1 cellular context compared by ENCODE assay signal in the genomic region with DNA sequence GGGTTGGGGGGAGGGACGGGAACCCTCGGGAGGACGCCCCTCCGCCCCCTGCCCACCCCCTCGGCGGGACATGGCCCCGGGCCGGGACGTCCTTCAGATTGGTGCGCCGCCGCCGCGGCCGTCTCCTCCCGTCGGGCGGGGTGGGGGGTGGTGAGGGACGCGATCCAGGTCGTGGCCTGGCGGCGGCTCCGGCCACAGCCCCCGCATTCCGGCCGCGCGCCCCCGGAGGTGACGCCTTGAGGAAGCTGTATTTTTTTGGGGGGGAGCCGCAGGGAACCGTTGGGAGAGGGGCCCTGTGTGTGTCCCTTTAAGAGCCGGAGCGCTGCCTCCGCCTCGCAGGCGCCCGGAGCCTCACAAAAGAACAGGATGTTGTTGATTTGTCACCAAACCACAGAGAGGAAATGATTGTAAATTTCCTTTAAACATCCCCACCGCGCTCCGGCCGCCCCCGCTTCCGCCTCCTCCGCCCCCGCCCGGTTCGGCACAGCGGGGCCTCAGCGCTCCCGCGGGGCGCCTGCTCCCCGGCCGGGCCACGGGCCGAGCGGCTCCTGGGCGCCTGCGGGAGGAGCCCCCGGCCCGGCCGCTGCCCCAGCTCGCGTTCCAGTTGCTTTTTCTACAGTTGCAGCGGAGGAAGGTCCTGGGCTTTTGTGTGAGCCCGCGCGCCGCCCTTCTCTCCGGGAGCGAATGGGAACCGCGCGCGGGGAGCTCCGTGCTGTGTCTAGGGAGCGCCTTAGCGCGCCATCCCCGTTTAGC.
TF ChIP-seq lines count a peak whose summit lies in the region.

No MANE protein-coding gene starts in this region.

TF ChIP-seq in K562, 482 proteins besides CTCF, POLR2A, EP300 and RAD21 (continued from another document and continues in another):
- TF ChIP-seq ZBTB40 (IDR thresholded peaks at IDR 0.05) (peak; percentile 52), ZBTB40 (CRISPR knock-in tag; IDR thresholded peaks at IDR 0.05) (no peak), TBL1XR1 (IDR thresholded peaks at IDR 0.05; ENCODE audit: low read length in 2 of 2) (peak in 1 of 2 experiments; percentile 51; a peak in 1 of 4 replicates), LCOR (CRISPR knock-in tag; IDR thresholded peaks at IDR 0.05) (no peak), RBBP5 (IDR thresholded peaks at IDR 0.05; ENCODE audit: borderline replicate concordance, insufficient read depth, low read length, poor library complexity, severe bottlenecking) (peak; percentile 65), ZNF124 (CRISPR knock-in tag; IDR thresholded peaks at IDR 0.05) (no peak), ZFP1 (CRISPR knock-in tag; IDR thresholded peaks at IDR 0.05) (no peak), ZSCAN32 (CRISPR knock-in tag; IDR thresholded peaks at IDR 0.05) (no peak), WHSC1 (IDR thresholded peaks at IDR 0.05; ENCODE audit: low read length) (no peak), NCOA6 (IDR thresholded peaks at IDR 0.05) (peak; percentile 61; the same call in 1 of the 2 replicates), POLR2AphosphoS5 (IDR thresholded peaks at IDR 0.05; ENCODE audit: control insufficient read depth, insufficient read depth, low read depth, low read length) (peak; percentile 84), FOXJ2 (tag; IDR thresholded peaks at IDR 0.05) (no peak), CREM (IDR thresholded peaks at IDR 0.05; ENCODE audit: low read depth) (peak; percentile 83), SPI1 (IDR thresholded peaks at IDR 0.05; ENCODE audit: borderline replicate concordance, low read depth, low read length) (peak; percentile 78), CCNT2 (IDR thresholded peaks at IDR 0.05; ENCODE audit: borderline replicate concordance, extremely low read depth, insufficient read length, low read depth, low read length) (peak; percentile 99), TEAD2 (tag; IDR thresholded peaks at IDR 0.05) (no peak), L3MBTL2 (IDR thresholded peaks at IDR 0.05) (peak; percentile 47), NR2C2 (CRISPR knock-in tag; IDR thresholded peaks at IDR 0.05) (no peak), NR2C2 (tag; IDR thresholded peaks at IDR 0.05) (peak; percentile 68), ZC3H11A (IDR thresholded peaks at IDR 0.05; ENCODE audit: low read depth, low read length) (no peak; the same call in 1 of the 2 replicates), RNF2 (IDR thresholded peaks at IDR 0.05) (peak; percentile 94), CBFA2T3 (IDR thresholded peaks at IDR 0.05) (peak; percentile 41), TCF3 (CRISPR knock-in tag; IDR thresholded peaks at IDR 0.05) (peak; percentile 32; the same call in 1 of the 2 replicates), RB1 (IDR thresholded peaks at IDR 0.05; ENCODE audit: low read depth) (peak; percentile 52), ID3 (CRISPR knock-in tag; IDR thresholded peaks at IDR 0.05) (no peak), ID3 (tag; IDR thresholded peaks at IDR 0.05) (peak; percentile 70), BCL6 (CRISPR knock-in tag; IDR thresholded peaks at IDR 0.05) (no peak), PRDM10 (IDR thresholded peaks at IDR 0.05; ENCODE audit: partially characterized antibody) (peak; percentile 61), BCOR (IDR thresholded peaks at IDR 0.05) (no peak), OTX1 (CRISPR knock-in tag; IDR thresholded peaks at IDR 0.05) (no peak), NR2F6 (CRISPR knock-in tag; IDR thresholded peaks at IDR 0.05) (no peak), CBX3 (IDR thresholded peaks at IDR 0.05; ENCODE audit: borderline replicate concordance in 1 of 2, low read length in 2 of 2) (no peak), ATF1 (CRISPR knock-in tag; IDR thresholded peaks at IDR 0.05) (no peak), ATF1 (tag; IDR thresholded peaks at IDR 0.05) (peak; percentile 78), PPARD (CRISPR knock-in tag; IDR thresholded peaks at IDR 0.05) (no peak)
- TF ChIP-seq, protein P1, sequence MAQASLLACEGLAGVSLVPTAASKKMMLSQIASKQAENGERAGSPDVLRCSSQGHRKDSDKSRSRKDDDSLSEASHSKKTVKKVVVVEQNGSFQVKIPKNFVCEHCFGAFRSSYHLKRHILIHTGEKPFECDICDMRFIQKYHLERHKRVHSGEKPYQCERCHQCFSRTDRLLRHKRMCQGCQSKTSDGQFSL (CRISPR knock-in tag; IDR thresholded peaks at IDR 0.05): peak; percentile 85
- TF ChIP-seq, protein P1 (tag; IDR thresholded peaks at IDR 0.05): peak in 1 of 2 experiments; percentile 85; a peak in 1 of 4 replicates
- TF ChIP-seq, protein P2, sequence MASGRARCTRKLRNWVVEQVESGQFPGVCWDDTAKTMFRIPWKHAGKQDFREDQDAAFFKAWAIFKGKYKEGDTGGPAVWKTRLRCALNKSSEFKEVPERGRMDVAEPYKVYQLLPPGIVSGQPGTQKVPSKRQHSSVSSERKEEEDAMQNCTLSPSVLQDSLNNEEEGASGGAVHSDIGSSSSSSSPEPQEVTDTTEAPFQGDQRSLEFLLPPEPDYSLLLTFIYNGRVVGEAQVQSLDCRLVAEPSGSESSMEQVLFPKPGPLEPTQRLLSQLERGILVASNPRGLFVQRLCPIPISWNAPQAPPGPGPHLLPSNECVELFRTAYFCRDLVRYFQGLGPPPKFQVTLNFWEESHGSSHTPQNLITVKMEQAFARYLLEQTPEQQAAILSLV (tag; IDR thresholded peaks at IDR 0.05): no peak
- TF ChIP-seq, protein P3, sequence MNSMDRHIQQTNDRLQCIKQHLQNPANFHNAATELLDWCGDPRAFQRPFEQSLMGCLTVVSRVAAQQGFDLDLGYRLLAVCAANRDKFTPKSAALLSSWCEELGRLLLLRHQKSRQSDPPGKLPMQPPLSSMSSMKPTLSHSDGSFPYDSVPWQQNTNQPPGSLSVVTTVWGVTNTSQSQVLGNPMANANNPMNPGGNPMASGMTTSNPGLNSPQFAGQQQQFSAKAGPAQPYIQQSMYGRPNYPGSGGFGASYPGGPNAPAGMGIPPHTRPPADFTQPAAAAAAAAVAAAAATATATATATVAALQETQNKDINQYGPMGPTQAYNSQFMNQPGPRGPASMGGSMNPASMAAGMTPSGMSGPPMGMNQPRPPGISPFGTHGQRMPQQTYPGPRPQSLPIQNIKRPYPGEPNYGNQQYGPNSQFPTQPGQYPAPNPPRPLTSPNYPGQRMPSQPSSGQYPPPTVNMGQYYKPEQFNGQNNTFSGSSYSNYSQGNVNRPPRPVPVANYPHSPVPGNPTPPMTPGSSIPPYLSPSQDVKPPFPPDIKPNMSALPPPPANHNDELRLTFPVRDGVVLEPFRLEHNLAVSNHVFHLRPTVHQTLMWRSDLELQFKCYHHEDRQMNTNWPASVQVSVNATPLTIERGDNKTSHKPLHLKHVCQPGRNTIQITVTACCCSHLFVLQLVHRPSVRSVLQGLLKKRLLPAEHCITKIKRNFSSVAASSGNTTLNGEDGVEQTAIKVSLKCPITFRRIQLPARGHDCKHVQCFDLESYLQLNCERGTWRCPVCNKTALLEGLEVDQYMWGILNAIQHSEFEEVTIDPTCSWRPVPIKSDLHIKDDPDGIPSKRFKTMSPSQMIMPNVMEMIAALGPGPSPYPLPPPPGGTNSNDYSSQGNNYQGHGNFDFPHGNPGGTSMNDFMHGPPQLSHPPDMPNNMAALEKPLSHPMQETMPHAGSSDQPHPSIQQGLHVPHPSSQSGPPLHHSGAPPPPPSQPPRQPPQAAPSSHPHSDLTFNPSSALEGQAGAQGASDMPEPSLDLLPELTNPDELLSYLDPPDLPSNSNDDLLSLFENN (IDR thresholded peaks at IDR 0.05; ENCODE audit: low read depth in 2 of 2, low read length in 2 of 2): peak in 1 of 2 experiments; percentile 79; a peak in 2 of 4 replicates
- TF ChIP-seq, protein P4, sequence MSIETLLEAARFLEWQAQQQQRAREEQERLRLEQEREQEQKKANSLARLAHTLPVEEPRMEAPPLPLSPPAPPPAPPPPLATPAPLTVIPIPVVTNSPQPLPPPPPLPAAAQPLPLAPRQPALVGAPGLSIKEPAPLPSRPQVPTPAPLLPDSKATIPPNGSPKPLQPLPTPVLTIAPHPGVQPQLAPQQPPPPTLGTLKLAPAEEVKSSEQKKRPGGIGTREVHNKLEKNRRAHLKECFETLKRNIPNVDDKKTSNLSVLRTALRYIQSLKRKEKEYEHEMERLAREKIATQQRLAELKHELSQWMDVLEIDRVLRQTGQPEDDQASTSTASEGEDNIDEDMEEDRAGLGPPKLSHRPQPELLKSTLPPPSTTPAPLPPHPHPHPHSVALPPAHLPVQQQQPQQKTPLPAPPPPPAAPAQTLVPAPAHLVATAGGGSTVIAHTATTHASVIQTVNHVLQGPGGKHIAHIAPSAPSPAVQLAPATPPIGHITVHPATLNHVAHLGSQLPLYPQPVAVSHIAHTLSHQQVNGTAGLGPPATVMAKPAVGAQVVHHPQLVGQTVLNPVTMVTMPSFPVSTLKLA (conservative IDR thresholded peaks at IDR 0.05): 0 out of 4 replicates have a peak, but pooled peaks of 1 of the 2 experiments have one; percentile 26
